ENCODE assay signal across 12 cellular contexts in genomic region chr14:99275222-99275584, GRCh38. TPM values are rescaled to one million over a fixed set of nuclear protein-coding genes. Genes with fewer than 3 reads are reported as not detected.
DNase-seq lines count a peak whose midpoint lies in the region; ATAC-seq and TF ChIP-seq lines count a peak whose summit lies in the region.
"Had no signal": no experiment of that assay in that cellular context is flagged by ENCODE, and none has a peak within 500 bp of the region (broad histone marks: within the 10 kb centered on the region; RNA-seq: fewer than 3 reads in every experiment).

No MANE protein-coding gene starts in this region.

- intact Hi-C loops in upper lobe of right lung (cut with DNase I) = no loop called here

- no peak for ATAC-seq in activated naive CD4-positive, alpha-beta T cell treated with anti-CD3 and anti-CD28 coated beads, Interleukin-2, amount 50 U/mL, for 72 hours
- ATAC-seq in T-helper 17 cell (no peak), HG03432 (IDR thresholded peaks at IDR 0.05; ENCODE audit: unreplicated experiment) (no peak), upper lobe of right lung (no peak)
- ATAC-seq in effector memory CD8-positive, alpha-beta T cell (replicated peaks) = no peak
- no peak for ATAC-seq in stimulated activated effector memory CD8-positive, alpha-beta T cell treated with anti-CD3 and anti-CD28 coated beads, Interleukin-12 subunit alpha, Interleukin-12 subunit beta, amount 100 ng/mL, for 72 hours

- TF ChIP-seq CTCF in upper lobe of right lung (IDR thresholded peaks at IDR 0.05) = no peak

- H3K9me3 ChIP-seq in T-helper 17 cell (ENCODE audit: control insufficient read depth, low read length, poor library complexity, severe bottlenecking) (no peaks in the 10 kb centered on the region), upper lobe of right lung (no peaks in the 10 kb centered on the region)

- H3K4me3 ChIP-seq in upper lobe of right lung = no peak overlapping the region
- H3K4me3 ChIP-seq: lung had no signal

- no peak for DNase-seq in activated naive CD4-positive, alpha-beta T cell treated with anti-CD3 and anti-CD28 coated beads, Interleukin-2, amount 10 ng/mL, durations not matched to agents 7 days and 5 days
- DNase-seq in activated naive CD4-positive, alpha-beta T cell treated with anti-CD3 and anti-CD28 coated beads, Interleukin-2, amount 50 U/mL, for 72 hours (ENCODE audit: low spot score in 2 of 2) = no peak
- DNase-seq in T-helper 17 cell (no peak), upper lobe of right lung (no peak)
- no peak for DNase-seq in effector memory CD8-positive, alpha-beta T cell
- no peak for DNase-seq in stimulated activated effector memory CD8-positive, alpha-beta T cell treated with anti-CD3 and anti-CD28 coated beads, Interleukin-12 subunit alpha, Interleukin-12 subunit beta, amount 100 ng/mL, for 72 hours (ENCODE audit: low spot score in 2 of 2)
- no peak for DNase-seq in stimulated activated CD4-positive, alpha-beta T cell treated with anti-CD3 and anti-CD28 coated beads, Interleukin-4, amount 100 ng/mL, for 1 hour
- DNase-seq: effector memory CD4-positive, alpha-beta T cell had no signal

- peaks cover 5% of the 10 kb centered on the region for H3K36me3 Mint-ChIP-seq in activated naive CD4-positive, alpha-beta T cell treated with anti-CD3 and anti-CD28 coated beads, Interleukin-2, amount 10 ng/mL, durations not matched to agents 7 days and 5 days
- H3K36me3 Mint-ChIP-seq in activated naive CD4-positive, alpha-beta T cell treated with anti-CD3 and anti-CD28 coated beads, Interleukin-2, amount 50 U/mL, for 72 hours = peaks cover 7 to 9% of the 10 kb centered on the region in 2 donors
- H3K36me3 Mint-ChIP-seq in T-helper 17 cell (ENCODE audit: low read depth) = peaks cover 6% of the 10 kb centered on the region
- H3K36me3 Mint-ChIP-seq in effector memory CD8-positive, alpha-beta T cell (ENCODE audit: insufficient read depth) = peaks cover 27% of the 10 kb centered on the region
- H3K36me3 Mint-ChIP-seq in stimulated activated effector memory CD8-positive, alpha-beta T cell treated with anti-CD3 and anti-CD28 coated beads, Interleukin-12 subunit alpha, Interleukin-12 subunit beta, amount 100 ng/mL, for 72 hours = peaks cover 22% of the 10 kb centered on the region

- peaks cover 48% of the 10 kb centered on the region for H3K27me3 Mint-ChIP-seq in activated naive CD4-positive, alpha-beta T cell treated with anti-CD3 and anti-CD28 coated beads, Interleukin-2, amount 10 ng/mL, durations not matched to agents 7 days and 5 days
- no peaks in the 10 kb centered on the region for H3K27me3 Mint-ChIP-seq in T-helper 17 cell
- no peaks in the 10 kb centered on the region for H3K27me3 Mint-ChIP-seq in effector memory CD8-positive, alpha-beta T cell

- CTCF ChIA-PET in activated naive CD4-positive, alpha-beta T cell treated with anti-CD3 and anti-CD28 coated beads, Interleukin-2, amount 10 ng/mL, durations not matched to agents 7 days and 5 days (lab: Charles Lee) = interaction anchor here (0.7 to 1.4 kb wide), 5 partner anchors 86 to 1239 kb away, joined by 3 to 5 read pairs (median 3); no protein-coding TSS in a partner anchor

- H3K9me3 Mint-ChIP-seq in activated naive CD4-positive, alpha-beta T cell treated with anti-CD3 and anti-CD28 coated beads, Interleukin-2, amount 10 ng/mL, durations not matched to agents 7 days and 5 days = no peaks in the 10 kb centered on the region
- H3K9me3 Mint-ChIP-seq in activated naive CD4-positive, alpha-beta T cell treated with anti-CD3 and anti-CD28 coated beads, Interleukin-2, amount 50 U/mL, for 72 hours = no peaks in the 10 kb centered on the region
- no peaks in the 10 kb centered on the region for H3K9me3 Mint-ChIP-seq in effector memory CD8-positive, alpha-beta T cell
- H3K9me3 Mint-ChIP-seq in stimulated activated effector memory CD8-positive, alpha-beta T cell treated with anti-CD3 and anti-CD28 coated beads, Interleukin-12 subunit alpha, Interleukin-12 subunit beta, amount 100 ng/mL, for 72 hours = no peaks in the 10 kb centered on the region
- H3K9me3 Mint-ChIP-seq: HFFc6 had no signal

- peak overlapping the region; percentile 13 for H3K27ac Mint-ChIP-seq in activated naive CD4-positive, alpha-beta T cell treated with anti-CD3 and anti-CD28 coated beads, Interleukin-2, amount 10 ng/mL, durations not matched to agents 7 days and 5 days
- H3K27ac Mint-ChIP-seq in activated naive CD4-positive, alpha-beta T cell treated with anti-CD3 and anti-CD28 coated beads, Interleukin-2, amount 50 U/mL, for 72 hours = peak overlapping the region in 1 of 2 donors; percentile 89
- H3K27ac Mint-ChIP-seq in T-helper 17 cell = peak overlapping the region; percentile 73
- peak overlapping the region; percentile 82 to 98 for H3K27ac Mint-ChIP-seq in effector memory CD8-positive, alpha-beta T cell
- H3K27ac Mint-ChIP-seq in stimulated activated effector memory CD8-positive, alpha-beta T cell treated with anti-CD3 and anti-CD28 coated beads, Interleukin-12 subunit alpha, Interleukin-12 subunit beta, amount 100 ng/mL, for 72 hours = peak overlapping the region; percentile 77
- H3K27ac Mint-ChIP-seq: HFFc6 had no signal

- H3K36me3 ChIP-seq in upper lobe of right lung = no peaks in the 10 kb centered on the region

- peaks cover 27% of the 10 kb centered on the region for H3K4me1 ChIP-seq in upper lobe of right lung

- H3K27me3 ChIP-seq in upper lobe of right lung = peaks cover 54% of the 10 kb centered on the region

- peak overlapping the region; percentile 88 for H3K4me3 Mint-ChIP-seq in activated naive CD4-positive, alpha-beta T cell treated with anti-CD3 and anti-CD28 coated beads, Interleukin-2, amount 10 ng/mL, durations not matched to agents 7 days and 5 days
- H3K4me3 Mint-ChIP-seq in T-helper 17 cell = peak overlapping the region; percentile 99
- peak overlapping the region; percentile 90 to 99 for H3K4me3 Mint-ChIP-seq in effector memory CD8-positive, alpha-beta T cell
- peak overlapping the region; percentile 89 for H3K4me3 Mint-ChIP-seq in stimulated activated effector memory CD8-positive, alpha-beta T cell treated with anti-CD3 and anti-CD28 coated beads, Interleukin-12 subunit alpha, Interleukin-12 subunit beta, amount 100 ng/mL, for 72 hours

- H3K4me1 Mint-ChIP-seq in activated naive CD4-positive, alpha-beta T cell treated with anti-CD3 and anti-CD28 coated beads, Interleukin-2, amount 10 ng/mL, durations not matched to agents 7 days and 5 days = peaks cover 44% of the 10 kb centered on the region
- H3K4me1 Mint-ChIP-seq in T-helper 17 cell = peaks cover 25% of the 10 kb centered on the region
- peaks cover 22 to 29% of the 10 kb centered on the region in 2 donors for H3K4me1 Mint-ChIP-seq in effector memory CD8-positive, alpha-beta T cell (ENCODE audit: low read depth in 2 of 2)
- H3K4me1 Mint-ChIP-seq in stimulated activated effector memory CD8-positive, alpha-beta T cell treated with anti-CD3 and anti-CD28 coated beads, Interleukin-12 subunit alpha, Interleukin-12 subunit beta, amount 100 ng/mL, for 72 hours = peaks cover 28% of the 10 kb centered on the region

- no peak overlapping the region for H3K27ac ChIP-seq in upper lobe of right lung

RNA-seq across cellular contexts. Expression of gene BCL11B, which starts 3.2 kb away (rescaled TPM):
- 10 to 100 TPM; 57.8 to 65.7 TPM for total RNA-seq in activated naive CD4-positive, alpha-beta T cell treated with anti-CD3 and anti-CD28 coated beads, Interleukin-2, amount 50 U/mL, for 72 hours
- total RNA-seq in T-helper 17 cell (100 to 1,000 TPM; 167 to 174 TPM), upper lobe of right lung (2.4 TPM)
- total RNA-seq: fibroblast of villous mesenchyme had no signal

Comparison
In these comparisons a context has a peak if more than half of its experiments do, and no peak if none do; other contexts are left out.
1. RNA of gene BCL11B, which starts 3.2 kb away (total RNA-seq): 167 to 174 TPM in T-helper 17 cell and 57.8 to 65.7 TPM in activated naive CD4-positive, alpha-beta T cell treated with anti-CD3 and anti-CD28 coated beads, Interleukin-2, amount 50 U/mL, for 72 hours; 2.4 TPM in upper lobe of right lung (single experiment); every median in the first group is over 10 times any median in the second.
2. Peak in every context shown above with its lines, with median percentiles within 50 percentile points of each other: H3K4me3 Mint-ChIP-seq.